In the genomic region with DNA sequence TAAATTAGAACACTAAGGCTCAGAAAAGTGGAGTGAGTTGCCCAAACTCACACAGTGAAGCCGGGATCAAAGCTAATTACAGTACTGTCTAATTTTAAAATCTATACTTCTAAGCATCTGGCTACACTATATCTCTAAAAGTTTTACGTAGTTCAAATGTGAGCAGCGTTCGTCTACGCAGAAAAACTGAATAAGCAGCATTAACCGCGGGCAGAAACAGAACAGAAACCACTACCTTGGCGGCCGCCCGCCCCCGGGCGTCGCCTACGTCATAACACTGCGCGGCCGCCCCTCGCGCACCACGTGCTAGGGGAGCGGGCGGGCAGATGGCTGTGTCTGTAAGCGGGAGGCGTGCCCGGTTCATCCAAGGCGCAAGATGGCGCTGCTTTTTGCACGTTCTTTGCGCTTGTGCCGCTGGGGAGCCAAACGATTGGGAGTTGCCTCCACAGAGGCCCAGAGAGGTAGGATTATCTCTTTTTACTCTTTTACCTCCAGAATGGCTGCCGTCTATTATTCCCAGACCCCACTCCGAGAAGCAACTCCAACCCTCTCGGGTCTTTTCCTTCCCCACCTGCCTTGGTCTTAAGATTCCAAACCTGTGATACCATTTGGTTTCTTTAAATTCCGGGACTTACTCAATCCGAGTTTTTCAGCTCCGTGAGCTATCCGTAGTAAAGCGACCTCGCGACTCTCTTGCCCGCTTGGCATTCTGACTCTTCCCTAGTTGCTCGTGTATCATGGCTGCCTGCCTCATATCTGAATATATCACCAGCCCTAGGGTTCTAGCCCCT, we compare ENCODE assay signal across 8 cellular contexts. TPM values are rescaled to one million over a fixed set of nuclear protein-coding genes. Genes with fewer than 3 reads are reported as not detected.
DNase-seq lines count a peak whose midpoint lies in the region; ATAC-seq, FAIRE-seq and TF ChIP-seq lines count a peak whose summit lies in the region.

A gene (plus strand): TSS at position 363 of the 791 bp plus-strand sequence. CDS start 14 bp downstream, at position 377.

- FAIRE-seq in HTR-8/SVneo (lab: Jason Lieb, UNC) = peak; percentile 42

- ATAC-seq in GM21367 (IDR thresholded peaks at IDR 0.05; ENCODE audit: unreplicated experiment) = peak; percentile 83
- ATAC-seq in activated CD8-positive, alpha-beta memory T cell treated with anti-CD3 and anti-CD28 coated beads, Interleukin-2, amount 10 ng/mL, durations not matched to agents 7 days and 5 days = peak; percentile 96

- peak within 1 kb of the TSS; percentile 87 for H3K9ac ChIP-seq in endodermal cell (ENCODE audit: extremely low read depth, low read length, poor library complexity, severe bottlenecking)

- 1% methylated on average over 40 to 43 of the region's 43 CpGs for WGBS in endodermal cell (ENCODE audit: insufficient coverage in 1 of 2, insufficient read length in 1 of 2), 2 experiments

- no peaks in the 10 kb centered on the region for H3K27me3 Mint-ChIP-seq in activated CD8-positive, alpha-beta memory T cell treated with anti-CD3 and anti-CD28 coated beads, Interleukin-2, amount 10 ng/mL, durations not matched to agents 7 days and 5 days
- no peaks in the 10 kb centered on the region for H3K27me3 Mint-ChIP-seq in endodermal cell (ENCODE audit: insufficient read depth)

- peaks cover 8% of the 10 kb centered on the region for H3K36me3 Mint-ChIP-seq in activated CD8-positive, alpha-beta memory T cell treated with anti-CD3 and anti-CD28 coated beads, Interleukin-2, amount 10 ng/mL, durations not matched to agents 7 days and 5 days
- H3K36me3 Mint-ChIP-seq in endodermal cell (ENCODE audit: low read depth) = peaks cover 9% of the 10 kb centered on the region

- H3K4me3 Mint-ChIP-seq in activated CD8-positive, alpha-beta memory T cell treated with anti-CD3 and anti-CD28 coated beads, Interleukin-2, amount 10 ng/mL, durations not matched to agents 7 days and 5 days = peak within 1 kb of the TSS; percentile 97
- H3K4me3 Mint-ChIP-seq in endodermal cell = peak within 1 kb of the TSS; percentile 87

- H3K27me3 ChIP-seq in endodermal cell (ENCODE audit: control insufficient read depth, insufficient read depth, low read length, poor library complexity, severe bottlenecking) = no peaks in the 10 kb centered on the region

- peak within 1 kb of the TSS; percentile 95 for H3K27ac Mint-ChIP-seq in activated CD8-positive, alpha-beta memory T cell treated with anti-CD3 and anti-CD28 coated beads, Interleukin-2, amount 10 ng/mL, durations not matched to agents 7 days and 5 days
- peak within 1 kb of the TSS; percentile 96 for H3K27ac Mint-ChIP-seq in endodermal cell

- H3K4me3 ChIP-seq in endodermal cell (ENCODE audit: low read length) = peak within 1 kb of the TSS; percentile 96

- TF ChIP-seq CTCF in endodermal cell (conservative IDR thresholded peaks at IDR 0.05) = peak; percentile 39

- peaks cover 29% of the 10 kb centered on the region for H3K4me1 Mint-ChIP-seq in activated CD8-positive, alpha-beta memory T cell treated with anti-CD3 and anti-CD28 coated beads, Interleukin-2, amount 10 ng/mL, durations not matched to agents 7 days and 5 days
- peaks cover 10% of the 10 kb centered on the region for H3K4me1 Mint-ChIP-seq in endodermal cell

- no peaks in the 10 kb centered on the region for H3K9me3 ChIP-seq in endodermal cell (ENCODE audit: control insufficient read depth, low read length)

- no peaks in the 10 kb centered on the region for H3K4me1 ChIP-seq in endodermal cell (ENCODE audit: control insufficient read depth, insufficient read depth, low read length)

- CTCF ChIA-PET in activated CD8-positive, alpha-beta memory T cell treated with anti-CD3 and anti-CD28 coated beads, Interleukin-2, amount 10 ng/mL, durations not matched to agents 7 days and 5 days (lab: Charles Lee) = interaction anchor here (0.8 to 2.2 kb wide), 7 partner anchors 12 to 277 kb away, joined by 3 to 7 read pairs (median 3); a partner anchor contains a TSS

- no peaks in the 10 kb centered on the region for H3K9me3 Mint-ChIP-seq in activated CD8-positive, alpha-beta memory T cell treated with anti-CD3 and anti-CD28 coated beads, Interleukin-2, amount 10 ng/mL, durations not matched to agents 7 days and 5 days (ENCODE audit: low read depth)
- H3K9me3 Mint-ChIP-seq in endodermal cell = no peaks in the 10 kb centered on the region

- peak within 1 kb of the TSS; percentile 83 for H3K27ac ChIP-seq in endodermal cell (ENCODE audit: low read depth, low read length)

- peaks cover 7% of the 10 kb centered on the region for H3K36me3 ChIP-seq in endodermal cell (ENCODE audit: control insufficient read depth, insufficient read depth, low read length)

- peak; percentile 93 for DNase-seq in COR-L47 (lab: John Stamatoyannopoulos, UW)
- DNase-seq in HTR-8/SVneo (ENCODE audit: insufficient read length, low spot score) = peak; percentile 95
- peak; percentile 93 to 98 for DNase-seq in NOMO-1 (lab: John Stamatoyannopoulos, UW; ENCODE audit: unreplicated experiment in 2 of 2)
- peak; percentile 95 for DNase-seq in activated CD8-positive, alpha-beta memory T cell treated with anti-CD3 and anti-CD28 coated beads, Interleukin-2, amount 10 ng/mL, durations not matched to agents 7 days and 5 days
- peak; percentile 97 for DNase-seq in endodermal cell
- peak; percentile 94 for DNase-seq in midbrain (lab: John Stamatoyannopoulos, UW)
- peak; percentile 90 to 92 for DNase-seq in stimulated activated CD8-positive, alpha-beta memory T cell treated with anti-CD3 and anti-CD28 coated beads, Interleukin-15, amount 100 ng/mL, for 48 hours (ENCODE audit: low read depth in 2 of 2)

RNA-seq across cellular contexts. Expression of the gene that starts here (rescaled TPM):
- total RNA-seq in activated CD8-positive, alpha-beta memory T cell treated with anti-CD3 and anti-CD28 coated beads, Interleukin-2, amount 10 ng/mL, durations not matched to agents 7 days and 5 days = 1 to 10 TPM; 3.4 to 3.7 TPM
- 1 to 10 TPM; 2.9 to 3.8 TPM for total RNA-seq in endodermal cell
- polyA plus RNA-seq in endodermal cell (2013, experiment 1 of 2) = 1.5 TPM
- polyA plus RNA-seq in endodermal cell (2013, experiment 2 of 2) = 1.4 TPM

Comparison
In these comparisons a context has a peak if more than half of its experiments do, and no peak if none do; other contexts are left out.
1. Peak in every context shown above with its lines: DNase-seq, ATAC-seq, H3K4me3 ChIP-seq and H3K27ac ChIP-seq.